ENCODE assay signal across 18 cellular contexts in genomic region chr1:96747565-96747964, GRCh38. TPM values are rescaled to one million over a fixed set of nuclear protein-coding genes. Genes with fewer than 3 reads are reported as not detected.
DNase-seq lines count a peak whose midpoint lies in the region; ATAC-seq and TF ChIP-seq lines count a peak whose summit lies in the region.
"Had no signal": no experiment of that assay in that cellular context is flagged by ENCODE, and none has a peak within 500 bp of the region (broad histone marks: within the 10 kb centered on the region; RNA-seq: fewer than 3 reads in every experiment).

No MANE protein-coding gene starts in this region.

- TF ChIP-seq CTCF in fibroblast of the aortic adventitia (IDR thresholded peaks at IDR 0.05; ENCODE audit: insufficient read depth, low read length) (no peak), type B pancreatic cell (conservative IDR thresholded peaks at IDR 0.05) (no peak)
- no peak for TF ChIP-seq CTCF in activated CD8-positive, alpha-beta T cell treated with anti-CD3 and anti-CD28 coated beads for 36 hours (IDR thresholded peaks at IDR 0.05)

- no peaks in the 10 kb centered on the region for H3K9me3 Mint-ChIP-seq in type B pancreatic cell
- H3K9me3 Mint-ChIP-seq in activated CD8-positive, alpha-beta T cell treated with anti-CD3 and anti-CD28 coated beads for 36 hours = no peaks in the 10 kb centered on the region

- no peak for DNase-seq in Right ventricle myocardium superior
- no peak for DNase-seq in cardiac septum (ENCODE audit: low spot score)
- peak; percentile 12 for DNase-seq in OCI-M1 (lab: John Stamatoyannopoulos, UW)
- peak; percentile 39 for DNase-seq in fibroblast of the aortic adventitia (ENCODE audit: low read depth)
- DNase-seq in type B pancreatic cell (ENCODE audit: extremely low spot score, unreplicated experiment) = no peak
- no peak for DNase-seq in activated CD8-positive, alpha-beta T cell treated with anti-CD3 and anti-CD28 coated beads for 36 hours
- no peak for DNase-seq in middle frontal gyrus (ENCODE audit: extremely low spot score, low spot score)
- DNase-seq in activated T-cell treated with anti-CD3 and anti-CD28 coated beads for 4 hours = no peak
- DNase-seq: AML-193, Caco-2, DMS 273 treated with DMSO at 0.1 percent for 48 hours, DMS79 treated with DMSO at 0.1 percent for 48 hours, MM.1S, NCI-H1048, NCI-H1436, NCI-H1930, NCI-H748 treated with DMSO at 0.1 percent for 48 hours, SJCRH30 had no signal

- POLR2A ChIA-PET in activated CD8-positive, alpha-beta T cell treated with anti-CD3 and anti-CD28 coated beads for 36 hours (lab: Charles Lee) = no interaction called here

- no peak overlapping the region for H3K4me3 ChIP-seq in fibroblast of the aortic adventitia (ENCODE audit: low read depth, low read length)
- H3K4me3 ChIP-seq: SJCRH30 had no signal

- H3K27ac Mint-ChIP-seq in type B pancreatic cell = peak overlapping the region; percentile 17
- H3K27ac Mint-ChIP-seq in activated CD8-positive, alpha-beta T cell treated with anti-CD3 and anti-CD28 coated beads for 36 hours = no peak overlapping the region

- peaks cover 7% of the 10 kb centered on the region for H3K4me1 Mint-ChIP-seq in type B pancreatic cell (ENCODE audit: unreplicated experiment)
- H3K4me1 Mint-ChIP-seq in activated CD8-positive, alpha-beta T cell treated with anti-CD3 and anti-CD28 coated beads for 36 hours (ENCODE audit: low read depth) = peaks cover 31% of the 10 kb centered on the region

- no peak overlapping the region for H3K4me3 Mint-ChIP-seq in type B pancreatic cell
- H3K4me3 Mint-ChIP-seq in activated CD8-positive, alpha-beta T cell treated with anti-CD3 and anti-CD28 coated beads for 36 hours = no peak overlapping the region

- CTCF ChIA-PET in activated CD8-positive, alpha-beta T cell treated with anti-CD3 and anti-CD28 coated beads for 36 hours (lab: Charles Lee) = interaction anchor here (1.0 kb wide), 1 partner anchor 56 kb away, joined by 3 read pairs; no protein-coding TSS in a partner anchor

- peak; percentile 66 for ATAC-seq in Right ventricle myocardium superior (ENCODE audit: poor library complexity)
- ATAC-seq in activated CD8-positive, alpha-beta T cell treated with anti-CD3 and anti-CD28 coated beads for 36 hours = no peak

- intact Hi-C loops in Right ventricle myocardium superior (cut with DNase I) (no loop called here), cardiac septum (cut with DNase I) (no loop called here)
- intact Hi-C loops in activated CD8-positive, alpha-beta T cell treated with anti-CD3 and anti-CD28 coated beads for 36 hours (cut with micrococcal nuclease) = no loop called here

- no peaks in the 10 kb centered on the region for H3K27me3 Mint-ChIP-seq in type B pancreatic cell
- H3K27me3 Mint-ChIP-seq in activated CD8-positive, alpha-beta T cell treated with anti-CD3 and anti-CD28 coated beads for 36 hours = no peaks in the 10 kb centered on the region

- peaks cover 40% of the 10 kb centered on the region for H3K36me3 Mint-ChIP-seq in type B pancreatic cell
- peaks cover 22% of the 10 kb centered on the region for H3K36me3 Mint-ChIP-seq in activated CD8-positive, alpha-beta T cell treated with anti-CD3 and anti-CD28 coated beads for 36 hours (ENCODE audit: low read depth)

RNA-seq across cellular contexts. Expression of gene PTBP2, which starts 26.0 kb away (rescaled TPM):
- total RNA-seq in Right ventricle myocardium superior = 14.0 TPM
- total RNA-seq in cardiac septum = 15.0 TPM
- 41.7 and 58.9 TPM in 2 replicates for total RNA-seq in fibroblast of the aortic adventitia (ENCODE audit: low replicate concordance)
- 16.0 and 40.6 TPM in 2 replicates for total RNA-seq in type B pancreatic cell (ENCODE audit: low replicate concordance)
- 10 to 100 TPM; 12.4 TPM for total RNA-seq in activated CD8-positive, alpha-beta T cell treated with anti-CD3 and anti-CD28 coated beads for 36 hours

Comparison
In these comparisons a context has a peak if more than half of its experiments do, and no peak if none do; other contexts are left out.
1. DNase-seq: peak in OCI-M1 (single experiment) and fibroblast of the aortic adventitia (single experiment); none in Right ventricle myocardium superior (single experiment), cardiac septum (single experiment), type B pancreatic cell (single experiment), activated CD8-positive, alpha-beta T cell treated with anti-CD3 and anti-CD28 coated beads for 36 hours (single experiment), middle frontal gyrus (single experiment) and activated T-cell treated with anti-CD3 and anti-CD28 coated beads for 4 hours (single experiment).